ENCODE assay signal across 24 cellular contexts in genomic region chr2:158616480-158616879, GRCh38.
"Had no signal": no experiment of that assay in that cellular context is flagged by ENCODE, and none has a peak within 500 bp of the region (broad histone marks: within the 10 kb centered on the region; RNA-seq: fewer than 3 reads in every experiment).

No MANE protein-coding gene starts in this region.

- H3K4me3 ChIP-seq: coronary artery, gastroesophageal sphincter, left ventricle myocardium inferior, lower lobe of right lung, pancreas, right lobe of liver, testis, tibial nerve, upper lobe of right lung had no signal

- H3K27ac Mint-ChIP-seq: immature natural killer cell; memory B cell; mesothelial cell of epicardium; natural killer cell; progenitor cell of endocrine pancreas; stimulated activated effector memory CD8-positive, alpha-beta T cell treated with anti-CD3 and anti-CD28 coated beads, Interleukin-12 subunit alpha, Interleukin-12 subunit beta, amount 100 ng/mL, for 72 hours; stimulated activated naive CD8-positive, alpha-beta T cell treated with anti-CD3 and anti-CD28 coated beads, Interleukin-15, amount 100 ng/mL, for 72 hours had no signal

- DNase-seq: effector CD8-positive, alpha-beta T cell; glutamatergic neuron; immature natural killer cell; kidney; left cardiac atrium; left ventricle myocardium inferior; lower lobe of right lung; natural killer cell; occipital lobe; pancreas; right lobe of liver; stimulated activated CD4-positive, alpha-beta T cell treated with anti-CD3 and anti-CD28 coated beads, Interleukin-4, amount 100 ng/mL, for 1 hour; stimulated activated CD8-positive, alpha-beta memory T cell treated with anti-CD3 and anti-CD28 coated beads, Interleukin-4, amount 100 ng/mL, for 48 hours; stimulated activated naive CD8-positive, alpha-beta T cell treated with anti-CD3 and anti-CD28 coated beads, Interleukin-15, amount 100 ng/mL, for 72 hours; testis; upper lobe of right lung had no signal

- ATAC-seq: esophagus mucosa; gastroesophageal sphincter; lower lobe of right lung; natural killer cell; pancreas; right lobe of liver; stimulated activated effector memory CD8-positive, alpha-beta T cell treated with anti-CD3 and anti-CD28 coated beads, Interleukin-12 subunit alpha, Interleukin-12 subunit beta, amount 100 ng/mL, for 72 hours; stimulated activated naive CD8-positive, alpha-beta T cell treated with anti-CD3 and anti-CD28 coated beads, Interleukin-15, amount 100 ng/mL, for 72 hours; upper lobe of right lung had no signal

- H3K27me3 Mint-ChIP-seq: memory B cell; progenitor cell of endocrine pancreas; stimulated activated naive CD8-positive, alpha-beta T cell treated with anti-CD3 and anti-CD28 coated beads, Interleukin-15, amount 100 ng/mL, for 72 hours had no signal

- H3K9me3 ChIP-seq: gastroesophageal sphincter, left ventricle myocardium inferior, lower lobe of right lung, pancreas, right lobe of liver, testis, tibial nerve, upper lobe of right lung had no signal

- H3K4me3 Mint-ChIP-seq: immature natural killer cell; memory B cell; mesothelial cell of epicardium; natural killer cell; stimulated activated effector memory CD8-positive, alpha-beta T cell treated with anti-CD3 and anti-CD28 coated beads, Interleukin-12 subunit alpha, Interleukin-12 subunit beta, amount 100 ng/mL, for 72 hours; stimulated activated naive CD8-positive, alpha-beta T cell treated with anti-CD3 and anti-CD28 coated beads, Interleukin-15, amount 100 ng/mL, for 72 hours had no signal

- H3K9me3 Mint-ChIP-seq: immature natural killer cell; memory B cell; mesothelial cell of epicardium; natural killer cell; stimulated activated effector memory CD8-positive, alpha-beta T cell treated with anti-CD3 and anti-CD28 coated beads, Interleukin-12 subunit alpha, Interleukin-12 subunit beta, amount 100 ng/mL, for 72 hours; stimulated activated naive CD8-positive, alpha-beta T cell treated with anti-CD3 and anti-CD28 coated beads, Interleukin-15, amount 100 ng/mL, for 72 hours had no signal

- H3K27ac ChIP-seq: coronary artery, gastroesophageal sphincter, left ventricle myocardium inferior, lower lobe of right lung, pancreas, right lobe of liver, testis, tibial nerve, upper lobe of right lung had no signal

- H3K27me3 ChIP-seq: gastroesophageal sphincter, pancreas, right lobe of liver, testis, tibial nerve, upper lobe of right lung had no signal

- H3K4me1 ChIP-seq: gastroesophageal sphincter, left ventricle myocardium inferior, lower lobe of right lung, testis, tibial nerve, upper lobe of right lung had no signal

- H3K36me3 Mint-ChIP-seq: immature natural killer cell, memory B cell, natural killer cell had no signal

- H3K4me1 Mint-ChIP-seq: immature natural killer cell; memory B cell; natural killer cell; stimulated activated effector memory CD8-positive, alpha-beta T cell treated with anti-CD3 and anti-CD28 coated beads, Interleukin-12 subunit alpha, Interleukin-12 subunit beta, amount 100 ng/mL, for 72 hours; stimulated activated naive CD8-positive, alpha-beta T cell treated with anti-CD3 and anti-CD28 coated beads, Interleukin-15, amount 100 ng/mL, for 72 hours had no signal
